Comparison of ENCODE assay signal across 2 cellular contexts in the genomic region with DNA sequence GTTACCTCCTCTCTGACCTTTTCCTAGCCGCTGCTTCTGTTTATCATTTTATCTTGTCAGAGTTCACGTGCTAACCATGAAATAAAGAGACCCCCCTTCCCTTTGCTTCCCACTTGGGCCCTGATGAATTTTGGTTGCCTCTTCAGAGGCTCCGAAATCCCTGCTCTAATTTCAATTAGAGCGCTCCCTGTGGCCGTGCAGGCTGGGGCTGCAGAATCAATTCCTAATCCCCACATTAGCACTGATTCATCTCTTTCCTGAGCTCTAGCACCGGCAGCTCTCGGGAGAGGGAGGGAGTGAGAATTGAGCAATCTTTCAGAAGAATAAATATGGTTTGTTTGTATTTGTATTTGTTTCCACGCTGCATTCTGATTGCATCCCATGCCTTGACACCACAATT.
TF ChIP-seq lines count a peak whose summit lies in the region.

No MANE protein-coding gene starts in this region.

TF ChIP-seq in GM23338, 12 proteins besides CTCF, POLR2A, EP300 and RAD21 (continued from another document):
- TF ChIP-seq, protein P1, sequence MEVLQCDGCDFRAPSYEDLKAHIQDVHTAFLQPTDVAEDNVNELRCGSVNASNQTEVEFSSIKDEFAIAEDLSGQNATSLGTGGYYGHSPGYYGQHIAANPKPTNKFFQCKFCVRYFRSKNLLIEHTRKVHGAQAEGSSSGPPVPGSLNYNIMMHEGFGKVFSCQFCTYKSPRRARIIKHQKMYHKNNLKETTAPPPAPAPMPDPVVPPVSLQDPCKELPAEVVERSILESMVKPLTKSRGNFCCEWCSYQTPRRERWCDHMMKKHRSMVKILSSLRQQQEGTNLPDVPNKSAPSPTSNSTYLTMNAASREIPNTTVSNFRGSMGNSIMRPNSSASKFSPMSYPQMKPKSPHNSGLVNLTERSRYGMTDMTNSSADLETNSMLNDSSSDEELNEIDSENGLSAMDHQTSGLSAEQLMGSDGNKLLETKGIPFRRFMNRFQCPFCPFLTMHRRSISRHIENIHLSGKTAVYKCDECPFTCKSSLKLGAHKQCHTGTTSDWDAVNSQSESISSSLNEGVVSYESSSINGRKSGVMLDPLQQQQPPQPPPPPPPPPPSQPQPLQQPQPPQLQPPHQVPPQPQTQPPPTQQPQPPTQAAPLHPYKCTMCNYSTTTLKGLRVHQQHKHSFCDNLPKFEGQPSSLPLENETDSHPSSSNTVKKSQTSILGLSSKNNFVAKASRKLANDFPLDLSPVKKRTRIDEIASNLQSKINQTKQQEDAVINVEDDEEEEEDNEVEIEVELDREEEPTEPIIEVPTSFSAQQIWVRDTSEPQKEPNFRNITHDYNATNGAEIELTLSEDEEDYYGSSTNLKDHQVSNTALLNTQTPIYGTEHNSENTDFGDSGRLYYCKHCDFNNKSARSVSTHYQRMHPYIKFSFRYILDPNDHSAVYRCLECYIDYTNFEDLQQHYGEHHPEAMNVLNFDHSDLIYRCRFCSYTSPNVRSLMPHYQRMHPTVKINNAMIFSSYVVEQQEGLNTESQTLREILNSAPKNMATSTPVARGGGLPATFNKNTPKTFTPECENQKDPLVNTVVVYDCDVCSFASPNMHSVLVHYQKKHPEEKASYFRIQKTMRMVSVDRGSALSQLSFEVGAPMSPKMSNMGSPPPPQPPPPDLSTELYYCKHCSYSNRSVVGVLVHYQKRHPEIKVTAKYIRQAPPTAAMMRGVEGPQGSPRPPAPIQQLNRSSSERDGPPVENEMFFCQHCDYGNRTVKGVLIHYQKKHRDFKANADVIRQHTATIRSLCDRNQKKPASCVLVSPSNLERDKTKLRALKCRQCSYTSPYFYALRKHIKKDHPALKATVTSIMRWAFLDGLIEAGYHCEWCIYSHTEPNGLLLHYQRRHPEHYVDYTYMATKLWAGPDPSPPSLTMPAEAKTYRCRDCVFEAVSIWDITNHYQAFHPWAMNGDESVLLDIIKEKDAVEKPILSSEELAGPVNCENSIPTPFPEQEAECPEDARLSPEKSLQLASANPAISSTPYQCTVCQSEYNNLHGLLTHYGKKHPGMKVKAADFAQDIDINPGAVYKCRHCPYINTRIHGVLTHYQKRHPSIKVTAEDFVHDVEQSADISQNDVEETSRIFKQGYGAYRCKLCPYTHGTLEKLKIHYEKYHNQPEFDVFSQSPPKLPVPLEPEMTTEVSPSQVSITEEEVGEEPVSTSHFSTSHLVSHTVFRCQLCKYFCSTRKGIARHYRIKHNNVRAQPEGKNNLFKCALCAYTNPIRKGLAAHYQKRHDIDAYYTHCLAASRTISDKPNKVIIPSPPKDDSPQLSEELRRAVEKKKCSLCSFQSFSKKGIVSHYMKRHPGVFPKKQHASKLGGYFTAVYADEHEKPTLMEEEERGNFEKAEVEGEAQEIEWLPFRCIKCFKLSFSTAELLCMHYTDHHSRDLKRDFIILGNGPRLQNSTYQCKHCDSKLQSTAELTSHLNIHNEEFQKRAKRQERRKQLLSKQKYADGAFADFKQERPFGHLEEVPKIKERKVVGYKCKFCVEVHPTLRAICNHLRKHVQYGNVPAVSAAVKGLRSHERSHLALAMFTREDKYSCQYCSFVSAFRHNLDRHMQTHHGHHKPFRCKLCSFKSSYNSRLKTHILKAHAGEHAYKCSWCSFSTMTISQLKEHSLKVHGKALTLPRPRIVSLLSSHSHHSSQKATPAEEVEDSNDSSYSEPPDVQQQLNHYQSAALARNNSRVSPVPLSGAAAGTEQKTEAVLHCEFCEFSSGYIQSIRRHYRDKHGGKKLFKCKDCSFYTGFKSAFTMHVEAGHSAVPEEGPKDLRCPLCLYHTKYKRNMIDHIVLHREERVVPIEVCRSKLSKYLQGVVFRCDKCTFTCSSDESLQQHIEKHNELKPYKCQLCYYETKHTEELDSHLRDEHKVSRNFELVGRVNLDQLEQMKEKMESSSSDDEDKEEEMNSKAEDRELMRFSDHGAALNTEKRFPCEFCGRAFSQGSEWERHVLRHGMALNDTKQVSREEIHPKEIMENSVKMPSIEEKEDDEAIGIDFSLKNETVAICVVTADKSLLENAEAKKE (CRISPR knock-in tag; IDR thresholded peaks at IDR 0.05): no peak
- no peak for TF ChIP-seq POLR2AphosphoS5 (IDR thresholded peaks at IDR 0.05; ENCODE audit: low read depth)

TF ChIP-seq in H1, 55 proteins besides CTCF, POLR2A, EP300 and RAD21 (continued from another document):
- TF ChIP-seq CHD7 (IDR thresholded peaks at IDR 0.05; ENCODE audit: insufficient replicate concordance, low read length): no peak
- no peak for TF ChIP-seq E2F6 (IDR thresholded peaks at IDR 0.05)
